ENCODE assay signal across 1 cellular context in genomic region chr1:36515315-36516138, GRCh38.
TF ChIP-seq lines count a peak whose summit lies in the region.

No MANE protein-coding gene starts in this region.

TF ChIP-seq in K562, 482 proteins besides CTCF, POLR2A, EP300 and RAD21:
- no peak for TF ChIP-seq ZNF764 (CRISPR knock-in tag; IDR thresholded peaks at IDR 0.05; ENCODE audit: low read depth)
- TF ChIP-seq ZC3H4 (CRISPR knock-in tag; IDR thresholded peaks at IDR 0.05; ENCODE audit: borderline replicate concordance) = 0 out of 2 replicates have a peak, but pooled peaks have one; percentile 27
